13 cellular contexts compared by ENCODE assay signal in genomic region chr7:46752881-46753366, GRCh38.
DNase-seq lines count a peak whose midpoint lies in the region; ATAC-seq and TF ChIP-seq lines count a peak whose summit lies in the region.
"Had no signal": no experiment of that assay in that cellular context is flagged by ENCODE, and none has a peak within 500 bp of the region (broad histone marks: within the 10 kb centered on the region; RNA-seq: fewer than 3 reads in every experiment).

No MANE protein-coding gene starts in this region.

- no peak for ATAC-seq in HG03039 (IDR thresholded peaks at IDR 0.05; ENCODE audit: unreplicated experiment)

- H3K4me1 ChIP-seq in ACC112 (ENCODE audit: control insufficient read depth, insufficient read depth, low read length, unreplicated experiment), result peaks cover 59% of the 10 kb centered on the region

- H3K27me3 ChIP-seq in ACC112 (ENCODE audit: insufficient read depth, low read length) (no peaks in the 10 kb centered on the region), brain microvascular endothelial cell (replicated peaks) (no peaks in the 10 kb centered on the region), WERI-Rb-1 (ENCODE audit: insufficient read depth, low read depth, severe bottlenecking) (no peaks in the 10 kb centered on the region)
- H3K27me3 ChIP-seq: BE2C, tibial nerve had no signal

- no peaks in the 10 kb centered on the region for H3K9me3 ChIP-seq in WERI-Rb-1 (ENCODE audit: severe bottlenecking)
- H3K9me3 ChIP-seq: BE2C, tibial nerve had no signal

- H2AFZ ChIP-seq in ACC112 (ENCODE audit: low read length, unreplicated experiment), result no peak overlapping the region

- in situ Hi-C loops in brain microvascular endothelial cell (cut with HindIII; ENCODE audit: low pct_ligation_motif_present, low sequenced_read_pairs), result no loop called here

- H3K36me3 ChIP-seq in ACC112 (ENCODE audit: insufficient read depth, low read length), result no peaks in the 10 kb centered on the region
- no peaks in the 10 kb centered on the region for H3K36me3 ChIP-seq in brain microvascular endothelial cell (replicated peaks)
- no peaks in the 10 kb centered on the region for H3K36me3 ChIP-seq in WERI-Rb-1
- H3K36me3 ChIP-seq: BE2C, tibial nerve had no signal

- no peak for TF ChIP-seq CTCF in brain microvascular endothelial cell (IDR thresholded peaks at IDR 0.05; ENCODE audit: low read depth, low read length, missing control alignments)
- TF ChIP-seq CTCF in WERI-Rb-1 (IDR thresholded peaks at IDR 0.05; ENCODE audit: low read depth, low read length), result no peak

- DNase-seq in LHCN-M2 (ENCODE audit: low read depth) (peak; percentile 83), brain microvascular endothelial cell (peak; percentile 49), kidney tubule cell (ENCODE audit: low spot score) (peak; percentile 66), C1 segment of cervical spinal cord (lab: John Stamatoyannopoulos, UW) (no peak), WERI-Rb-1 (no peak), hippocampal formation (lab: John Stamatoyannopoulos, UW) (no peak)
- DNase-seq: activated T-cell treated with anti-CD3 and anti-CD28 coated beads for 4 hours, BE2C, cerebellar nuclear complex, NCI-H510A had no signal

- peak overlapping the region; percentile 72 for H3K27ac ChIP-seq in ACC112 (ENCODE audit: low read depth, low read length)
- H3K27ac ChIP-seq in brain microvascular endothelial cell, result peak overlapping the region; percentile 62
- no peak overlapping the region for H3K27ac ChIP-seq in WERI-Rb-1
- H3K27ac ChIP-seq: tibial nerve had no signal

- no peaks in the 10 kb centered on the region for H3K79me2 ChIP-seq in ACC112 (ENCODE audit: control insufficient read depth, insufficient read depth, low read length, unreplicated experiment)

- H3K4me3 ChIP-seq in ACC112 (ENCODE audit: low read depth, low read length), result peak overlapping the region; percentile 45
- no peak overlapping the region for H3K4me3 ChIP-seq in brain microvascular endothelial cell (ENCODE audit: low read depth, low read length)
- H3K4me3 ChIP-seq in WERI-Rb-1 (ENCODE audit: low read depth, low read length), result no peak overlapping the region
- H3K4me3 ChIP-seq: tibial nerve had no signal

Comparison
In these comparisons a context has a peak if more than half of its experiments do, and no peak if none do; other contexts are left out.
1. DNase-seq: peak in LHCN-M2 (single experiment), brain microvascular endothelial cell (single experiment) and kidney tubule cell (single experiment); none in C1 segment of cervical spinal cord (0 of 14), WERI-Rb-1 (single experiment) and hippocampal formation (0 of 2).